8 cellular contexts compared by ENCODE assay signal in the genomic region with DNA sequence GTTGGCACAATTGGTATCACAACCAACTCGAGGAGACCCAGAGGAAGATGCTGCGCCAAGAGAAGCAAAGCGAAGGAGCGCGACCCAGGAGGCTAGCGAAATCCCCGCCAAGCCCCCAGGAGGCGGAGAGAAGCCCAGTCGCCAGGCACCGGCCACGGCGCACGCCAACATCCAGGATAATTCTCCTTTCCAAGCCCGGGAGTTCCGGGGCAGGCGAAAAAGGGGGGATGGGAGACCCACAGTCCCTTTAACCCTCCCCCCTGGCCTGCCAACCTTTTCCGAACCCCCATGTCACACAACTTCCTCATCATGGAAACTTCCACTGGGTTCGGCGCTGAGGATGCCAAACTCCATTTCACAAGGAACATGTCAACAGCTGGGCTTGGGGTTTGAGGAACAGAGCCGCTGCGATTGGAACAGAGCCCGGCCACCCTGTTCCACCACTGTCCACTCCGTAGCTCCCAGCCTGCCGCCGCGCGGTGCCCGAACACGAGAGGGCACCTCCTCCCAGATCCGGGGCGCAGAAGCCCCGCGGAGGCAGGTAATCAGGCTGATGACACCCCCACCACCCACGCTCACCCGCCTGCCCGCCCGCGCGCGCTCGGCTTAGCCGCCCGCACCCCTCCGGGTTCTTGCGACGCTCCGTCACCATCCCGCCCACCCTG. TPM values are rescaled to one million over a fixed set of nuclear protein-coding genes. Genes with fewer than 3 reads are reported as not detected.
DNase-seq lines count a peak whose midpoint lies in the region; ATAC-seq and TF ChIP-seq lines count a peak whose summit lies in the region.

No MANE protein-coding gene starts in this region.

- H3K27ac Mint-ChIP-seq in activated B cell treated with CpG ODN at 0.5 μM for 24 hours (peak overlapping the region; percentile 74), osteocyte (ENCODE audit: unreplicated experiment) (peak overlapping the region; percentile 80)
- H3K27ac Mint-ChIP-seq in stimulated activated effector memory CD8-positive, alpha-beta T cell treated with anti-CD3 and anti-CD28 coated beads, Interleukin-12 subunit alpha, Interleukin-12 subunit beta, amount 100 ng/mL, for 72 hours = no peak overlapping the region

- H3K9me3 Mint-ChIP-seq in activated B cell treated with CpG ODN at 0.5 μM for 24 hours (no peaks in the 10 kb centered on the region), osteocyte (ENCODE audit: unreplicated experiment) (no peaks in the 10 kb centered on the region)
- no peaks in the 10 kb centered on the region for H3K9me3 Mint-ChIP-seq in stimulated activated effector memory CD8-positive, alpha-beta T cell treated with anti-CD3 and anti-CD28 coated beads, Interleukin-12 subunit alpha, Interleukin-12 subunit beta, amount 100 ng/mL, for 72 hours

- no peak for TF ChIP-seq CTCF in activated B cell treated with CpG ODN at 0.5 μM for 24 hours (IDR thresholded peaks at IDR 0.05)
- peak in 3 of 9 donors; percentile 31 to 41 (median 32) for TF ChIP-seq CTCF in heart right ventricle (IDR thresholded peaks at IDR 0.05)
- TF ChIP-seq CTCF in osteocyte (IDR thresholded peaks at IDR 0.05) = no peak

- H3K9me3 ChIP-seq in heart right ventricle = no peaks in the 10 kb centered on the region

- POLR2A ChIA-PET in activated B cell treated with CpG ODN at 0.5 μM for 24 hours (lab: Charles Lee) = interaction anchor here (1.5 kb wide), 1 partner anchor 27 kb away, joined by 4 read pairs; no protein-coding TSS in a partner anchor

- H3K27me3 Mint-ChIP-seq in activated B cell treated with CpG ODN at 0.5 μM for 24 hours (peaks cover 33% of the 10 kb centered on the region), osteocyte (ENCODE audit: unreplicated experiment) (peaks cover 15% of the 10 kb centered on the region)

- H3K36me3 Mint-ChIP-seq in activated B cell treated with CpG ODN at 0.5 μM for 24 hours (ENCODE audit: low read depth) = no peaks in the 10 kb centered on the region
- peaks cover 4% of the 10 kb centered on the region for H3K36me3 Mint-ChIP-seq in osteocyte (ENCODE audit: unreplicated experiment)
- no peaks in the 10 kb centered on the region for H3K36me3 Mint-ChIP-seq in stimulated activated effector memory CD8-positive, alpha-beta T cell treated with anti-CD3 and anti-CD28 coated beads, Interleukin-12 subunit alpha, Interleukin-12 subunit beta, amount 100 ng/mL, for 72 hours

- intact Hi-C loops in activated B cell treated with CpG ODN at 0.5 μM for 24 hours (cut with micrococcal nuclease) (loop anchor here (10.0 kb wide), 3 partner anchors 579 to 1291 kb away; partner anchors contain the start of genes NGLY1, NKIRAS1 and RPL15), heart right ventricle (cut with DNase I) (loop anchor here in 9 of 10 donors (2.0 to 10.0 kb wide), 12 partner anchors 42 to 499 kb away; no protein-coding TSS in a partner anchor)

- CTCF ChIA-PET in activated B cell treated with CpG ODN at 0.5 μM for 24 hours (lab: Charles Lee) = interaction anchor here (1.2 kb wide), 1 partner anchor 94 kb away, joined by 3 read pairs; no protein-coding TSS in a partner anchor

- H3K4me3 Mint-ChIP-seq in activated B cell treated with CpG ODN at 0.5 μM for 24 hours (peak overlapping the region; percentile 87), osteocyte (ENCODE audit: unreplicated experiment) (peak overlapping the region; percentile 98)
- no peak overlapping the region for H3K4me3 Mint-ChIP-seq in stimulated activated effector memory CD8-positive, alpha-beta T cell treated with anti-CD3 and anti-CD28 coated beads, Interleukin-12 subunit alpha, Interleukin-12 subunit beta, amount 100 ng/mL, for 72 hours

- peak overlapping the region; percentile 87 to 96 (median 94) for H3K27ac ChIP-seq in heart right ventricle

- peak overlapping the region; percentile 46 to 85 (median 76) for H3K4me3 ChIP-seq in heart right ventricle

- DNase-seq in activated B cell treated with CpG ODN at 0.5 μM for 24 hours = peak; percentile 25
- peak; percentile 81 to 84 for DNase-seq in heart right ventricle
- DNase-seq in osteocyte (ENCODE audit: extremely low spot score, unreplicated experiment) = peak; percentile 85
- no peak for DNase-seq in stimulated activated effector memory CD8-positive, alpha-beta T cell treated with anti-CD3 and anti-CD28 coated beads, Interleukin-12 subunit alpha, Interleukin-12 subunit beta, amount 100 ng/mL, for 72 hours (ENCODE audit: low spot score in 2 of 2)
- DNase-seq in stimulated activated CD4-positive, alpha-beta T cell treated with anti-CD3 and anti-CD28 coated beads, Interleukin-2, amount 100 ng/mL, for 24 hours = no peak

- ATAC-seq in HG03354 (IDR thresholded peaks at IDR 0.05; ENCODE audit: poor library complexity, severe bottlenecking, unreplicated experiment) (peak; percentile 19), activated B cell treated with CpG ODN at 0.5 μM for 24 hours (ENCODE audit: low read depth) (peak; percentile 28), heart right ventricle (peak; percentile 69 to 93 (median 82)), HG03045 (IDR thresholded peaks at IDR 0.05; ENCODE audit: unreplicated experiment) (no peak), HG03095 (IDR thresholded peaks at IDR 0.05; ENCODE audit: unreplicated experiment) (no peak)
- ATAC-seq in stimulated activated effector memory CD8-positive, alpha-beta T cell treated with anti-CD3 and anti-CD28 coated beads, Interleukin-12 subunit alpha, Interleukin-12 subunit beta, amount 100 ng/mL, for 72 hours = no peak

- peaks cover 15% of the 10 kb centered on the region for H3K4me1 Mint-ChIP-seq in activated B cell treated with CpG ODN at 0.5 μM for 24 hours
- peaks cover 16% of the 10 kb centered on the region for H3K4me1 Mint-ChIP-seq in osteocyte (ENCODE audit: unreplicated experiment)
- no peaks in the 10 kb centered on the region for H3K4me1 Mint-ChIP-seq in stimulated activated effector memory CD8-positive, alpha-beta T cell treated with anti-CD3 and anti-CD28 coated beads, Interleukin-12 subunit alpha, Interleukin-12 subunit beta, amount 100 ng/mL, for 72 hours

- H3K27me3 ChIP-seq in heart right ventricle = peaks cover 0 to 55% (median 0%) of the 10 kb centered on the region in 7 donors

- WGBS in heart right ventricle, 2 donors = 1% methylated on average over 47 to 48 of the region's 48 CpGs

- peaks cover 2 to 52% (median 20%) of the 10 kb centered on the region in 9 donors for H3K4me1 ChIP-seq in heart right ventricle

- no peaks in the 10 kb centered on the region for H3K36me3 ChIP-seq in heart right ventricle

RNA-seq across cellular contexts. Expression of gene THRB, which starts 0.6 kb away (rescaled TPM):
- total RNA-seq in activated B cell treated with CpG ODN at 0.5 μM for 24 hours = 0.31 and 0.86 TPM in 2 replicates
- 10 to 100 TPM; 14.4 to 32.8 (median 26.4) TPM for total RNA-seq in heart right ventricle
- 1 to 10 TPM; 3.8 to 5.2 TPM for polyA plus RNA-seq in heart right ventricle
- 3.6 and 4.6 TPM in 2 replicates for total RNA-seq in osteocyte

Comparison
In these comparisons a context has a peak if more than half of its experiments do, and no peak if none do; other contexts are left out.
1. ATAC-seq: peak in HG03354 (single experiment), activated B cell treated with CpG ODN at 0.5 μM for 24 hours (single experiment) and heart right ventricle (8 of 8); none in HG03045 (single experiment), stimulated activated effector memory CD8-positive, alpha-beta T cell treated with anti-CD3 and anti-CD28 coated beads, Interleukin-12 subunit alpha, Interleukin-12 subunit beta, amount 100 ng/mL, for 72 hours (single experiment) and HG03095 (single experiment).
2. DNase-seq: peak in activated B cell treated with CpG ODN at 0.5 μM for 24 hours (single experiment), heart right ventricle (2 of 2) and osteocyte (single experiment); none in stimulated activated effector memory CD8-positive, alpha-beta T cell treated with anti-CD3 and anti-CD28 coated beads, Interleukin-12 subunit alpha, Interleukin-12 subunit beta, amount 100 ng/mL, for 72 hours (0 of 2) and stimulated activated CD4-positive, alpha-beta T cell treated with anti-CD3 and anti-CD28 coated beads, Interleukin-2, amount 100 ng/mL, for 24 hours (0 of 2).